Comparison of ENCODE assay signal across 10 cellular contexts in the genomic region with DNA sequence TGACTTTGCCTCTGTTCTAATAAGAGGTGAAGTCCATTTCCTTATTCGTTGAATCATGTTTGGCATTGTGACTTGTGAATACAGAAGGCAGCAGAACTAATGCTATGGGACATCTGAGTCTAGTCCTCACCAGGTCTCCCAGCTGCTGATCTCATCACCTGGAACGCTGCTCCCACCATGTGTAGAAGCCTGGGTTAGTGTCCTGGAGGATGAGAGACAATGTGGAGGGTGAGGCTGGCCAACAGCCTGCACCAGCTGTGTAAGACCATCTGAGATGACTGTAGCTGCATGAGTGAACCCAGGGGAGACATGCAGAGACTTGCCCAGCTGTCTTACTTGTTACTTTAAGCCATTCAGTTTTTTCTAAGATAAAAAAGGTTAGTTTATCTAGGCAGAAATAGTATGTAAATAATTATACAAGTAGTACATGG. TPM values are rescaled to one million over a fixed set of nuclear protein-coding genes. Genes with fewer than 3 reads are reported as not detected.
DNase-seq lines count a peak whose midpoint lies in the region; ATAC-seq, FAIRE-seq and TF ChIP-seq lines count a peak whose summit lies in the region.
"Had no signal": no experiment of that assay in that cellular context is flagged by ENCODE, and none has a peak within 500 bp of the region (broad histone marks: within the 10 kb centered on the region; RNA-seq: fewer than 3 reads in every experiment).

No MANE protein-coding gene starts in this region.

- TF ChIP-seq CTCF in A549 (IDR thresholded peaks at IDR 0.05) (no peak), esophagus squamous epithelium (IDR thresholded peaks at IDR 0.05) (no peak)

- H3K4me1 ChIP-seq in A549 (peaks cover 7% of the 10 kb centered on the region; the same call in 2 of the 3 replicates), esophagus squamous epithelium (peaks cover 15 to 71% (median 28%) of the 10 kb centered on the region in 3 donors)

- no peaks in the 10 kb centered on the region for H3K27me3 ChIP-seq in esophagus squamous epithelium

- WGBS in A549 (ENCODE audit: missing lambda C conversion rate): 69% methylated on average over 2 of the region's 2 CpGs
- WGBS in esophagus squamous epithelium, 2 donors: 36 to 39% methylated on average over 2 of the region's 2 CpGs

- peak overlapping the region; percentile 2 to 34; a peak in 3 of 6 replicates for H3K27ac ChIP-seq in A549
- peak overlapping the region; percentile 38 to 76 (median 58) for H3K27ac ChIP-seq in esophagus squamous epithelium
- H3K27ac ChIP-seq: KMS-11 had no signal

- CTCF ChIA-PET in A549 (lab: Yijun Ruan, JAX): interaction anchor here (1.0 to 4.7 kb wide), 4 partner anchors 9 to 62 kb away, joined by 3 to 23 read pairs (median 15); no protein-coding TSS in a partner anchor

- no peak for TF ChIP-seq POLR2A in A549 (IDR thresholded peaks at IDR 0.05; ENCODE audit: low read length)
- no peak for TF ChIP-seq POLR2A in esophagus squamous epithelium (IDR thresholded peaks at IDR 0.05)

- intact Hi-C loops in esophagus squamous epithelium (cut with DNase I): no loop called here

- TF ChIP-seq RAD21 in A549 (conservative IDR thresholded peaks at IDR 0.05 in 1 of 2, IDR thresholded peaks at IDR 0.05 in 1 of 2): no peak

- no peaks in the 10 kb centered on the region for H3K9me3 ChIP-seq in A549
- no peaks in the 10 kb centered on the region for H3K9me3 ChIP-seq in esophagus squamous epithelium

- FAIRE-seq in A549 (lab: Jason Lieb, UNC): peak; percentile 28

- H3K4me3 ChIP-seq in A549 (no peak overlapping the region), esophagus squamous epithelium (no peak overlapping the region)

- no peak for DNase-seq in A549 (ENCODE audit: low read depth in 1 of 2, low spot score in 1 of 2)
- no peak for DNase-seq in esophagus squamous epithelium (lab: John Stamatoyannopoulos, UW)
- no peak for DNase-seq in UCSD-AML1 (lab: John Stamatoyannopoulos, UW; ENCODE audit: unreplicated experiment)
- no peak for DNase-seq in activated effector memory CD4-positive, alpha-beta T cell treated with Interleukin-2 at 50 U/mL for 16 hours
- no peak for DNase-seq in OCI-M1 (lab: John Stamatoyannopoulos, UW)

- H3K36me3 ChIP-seq in esophagus squamous epithelium: no peaks in the 10 kb centered on the region

- TF ChIP-seq EP300 in A549 (IDR thresholded peaks at IDR 0.05): no peak

- ATAC-seq in A549 (peak in 1 of 2 experiments; percentile 11; a peak in 1 of 6 replicates), GM19023 (IDR thresholded peaks at IDR 0.05; ENCODE audit: unreplicated experiment) (peak; percentile 43), HG03439 (IDR thresholded peaks at IDR 0.05; ENCODE audit: unreplicated experiment) (peak; percentile 49), GM21737 (IDR thresholded peaks at IDR 0.05; ENCODE audit: unreplicated experiment) (no peak)

- POLR2A ChIA-PET in A549 (lab: Yijun Ruan, JAX): interaction anchor here (2.8 kb wide), 1 partner anchor 14 kb away, joined by 20 read pairs; no protein-coding TSS in a partner anchor

- H3K4me2 ChIP-seq in A549: no peak overlapping the region
- H3K4me2 ChIP-seq: KMS-11 had no signal

TF ChIP-seq in A549, 52 proteins besides CTCF, POLR2A, EP300 and RAD21:
- TF ChIP-seq, protein P1, sequence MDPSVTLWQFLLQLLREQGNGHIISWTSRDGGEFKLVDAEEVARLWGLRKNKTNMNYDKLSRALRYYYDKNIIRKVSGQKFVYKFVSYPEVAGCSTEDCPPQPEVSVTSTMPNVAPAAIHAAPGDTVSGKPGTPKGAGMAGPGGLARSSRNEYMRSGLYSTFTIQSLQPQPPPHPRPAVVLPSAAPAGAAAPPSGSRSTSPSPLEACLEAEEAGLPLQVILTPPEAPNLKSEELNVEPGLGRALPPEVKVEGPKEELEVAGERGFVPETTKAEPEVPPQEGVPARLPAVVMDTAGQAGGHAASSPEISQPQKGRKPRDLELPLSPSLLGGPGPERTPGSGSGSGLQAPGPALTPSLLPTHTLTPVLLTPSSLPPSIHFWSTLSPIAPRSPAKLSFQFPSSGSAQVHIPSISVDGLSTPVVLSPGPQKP (IDR thresholded peaks at IDR 0.05; ENCODE audit: low read depth, low read length): no peak
- TF ChIP-seq KDM1A (IDR thresholded peaks at IDR 0.05; ENCODE audit: low read depth): no peak

RNA-seq across cellular contexts. Expression of gene HAAO, which starts 3.5 kb away (rescaled TPM):
- not detected in 2 replicates for polyA plus RNA-seq in A549 (2011; rRNA removed)
- 0.03 TPM in 1 of 2 replicates, not detected in the other for polyA plus RNA-seq in A549 (2012; cell fraction: cytosol; rRNA removed)
- 0.12 TPM in 1 of 2 replicates, not detected in the other for polyA plus RNA-seq in A549 (2012; cell fraction: nucleus; rRNA removed)
- polyA plus RNA-seq in A549 (2017; fragmentation: RNase III; extraction: RNeasy Plus Mini Kit Qiagen cat#74134 plus additional on column Dnase treatment): not detected in 3 replicates
- 0.29 TPM in 1 of 2 replicates, not detected in the other for polyA minus RNA-seq in A549 (2011; rRNA and poly(A)+ RNA removed)
- total RNA-seq in esophagus squamous epithelium: 10 to 100 TPM in 1 of 4 donors, 1 to 10 TPM in 2, under 1 TPM in 1; 0.61 to 10.5 (median 5.2) TPM
- total RNA-seq: dermis microvascular lymphatic vessel endothelial cell had no signal

RNA-seq across cellular contexts. Expression of gene OXER1, which starts 32.0 kb away (rescaled TPM):
- polyA plus RNA-seq in A549 (2011; rRNA removed) (not detected in 2 replicates), A549 (2017; fragmentation: RNase III; extraction: RNeasy Plus Mini Kit Qiagen cat#74134 plus additional on column Dnase treatment) (not detected in 3 replicates)
- polyA plus RNA-seq in A549 (2012; cell fraction: cytosol; rRNA removed): not detected in 2 replicates
- 0.02 and 0.11 TPM in 2 replicates for polyA plus RNA-seq in A549 (2012; cell fraction: nucleus; rRNA removed)
- not detected in 2 replicates for polyA minus RNA-seq in A549 (2011; rRNA and poly(A)+ RNA removed)
- total RNA-seq in esophagus squamous epithelium: 1 to 10 TPM in 2 of 4 donors, under 1 TPM in 2; 0.18 to 2.3 (median 1.1) TPM
- total RNA-seq: dermis microvascular lymphatic vessel endothelial cell had no signal
